Comparison of ENCODE assay signal across 8 cellular contexts in genomic region chr11:125348704-125349635, GRCh38.
DNase-seq lines count a peak whose midpoint lies in the region; ATAC-seq and TF ChIP-seq lines count a peak whose summit lies in the region.

No MANE protein-coding gene starts in this region.

- peaks cover 0 to 2% of the 10 kb centered on the region in 2 donors for H3K4me1 ChIP-seq in lung (ENCODE audit: control insufficient read depth in 2 of 2, insufficient read depth in 2 of 2, low read length in 2 of 2)

- peaks cover 63% of the 10 kb centered on the region for H3K4me1 Mint-ChIP-seq in chondrocyte (ENCODE audit: low read depth)

- H3K27me3 ChIP-seq in lung (ENCODE audit: control insufficient read depth, insufficient read depth): no peaks in the 10 kb centered on the region

- no peaks in the 10 kb centered on the region for H3K36me3 ChIP-seq in lung (ENCODE audit: control insufficient read depth in 2 of 2, insufficient read depth in 2 of 2, low read length in 2 of 2)

- WGBS in lung, 2 donors: 59 to 60% methylated on average over 20 of the region's 20 CpGs

- no peaks in the 10 kb centered on the region for H3K9me3 ChIP-seq in lung (ENCODE audit: control insufficient read depth in 2 of 2, insufficient read depth in 1 of 2, low read length in 1 of 2)

- H3K36me3 Mint-ChIP-seq in chondrocyte (ENCODE audit: low read depth): peaks cover 10% of the 10 kb centered on the region

- no peaks in the 10 kb centered on the region for H3K27me3 Mint-ChIP-seq in chondrocyte (ENCODE audit: low read depth)

- no peak overlapping the region for H3K4me3 Mint-ChIP-seq in chondrocyte (ENCODE audit: unreplicated experiment)

- H3K9me3 Mint-ChIP-seq in chondrocyte (ENCODE audit: low read depth): no peaks in the 10 kb centered on the region

- ATAC-seq in lung (ENCODE audit: insufficient read depth, low FRiP score): no peak
- no peak for ATAC-seq in GM21447 (IDR thresholded peaks at IDR 0.05; ENCODE audit: unreplicated experiment)

- H3K4me3 ChIP-seq in WI38 (ENCODE audit: low read depth, low read length): no peak overlapping the region
- no peak overlapping the region for H3K4me3 ChIP-seq in lung

- TF ChIP-seq CTCF in WI38 (IDR thresholded peaks at IDR 0.05; ENCODE audit: low read depth, low read length) (peak; percentile 98), chondrocyte (IDR thresholded peaks at IDR 0.05) (peak; percentile 96), lung (IDR thresholded peaks at IDR 0.05; ENCODE audit: control extremely low read depth, extremely low read depth) (peak; percentile 37)

- no peak overlapping the region for H3K27ac ChIP-seq in lung (ENCODE audit: low read depth in 1 of 2, low read length in 1 of 2)

- DNase-seq in NCI-H345 (lab: John Stamatoyannopoulos, UW): peak; percentile 46
- no peak for DNase-seq in NCI-H345 treated with DMSO at 0.1 percent for 48 hours (lab: John Stamatoyannopoulos, UW; ENCODE audit: unreplicated experiment)
- DNase-seq in HuH-7.5 (ENCODE audit: low spot score): peak; percentile 42
- no peak for DNase-seq in chondrocyte (ENCODE audit: low spot score)
- DNase-seq in lung (ENCODE audit: low spot score): no peak
- peak; percentile 19 for DNase-seq in stimulated activated CD8-positive, alpha-beta memory T cell treated with anti-CD3 and anti-CD28 coated beads, Interleukin-4, amount 100 ng/mL, for 24 hours (ENCODE audit: low read depth)

- H3K27ac Mint-ChIP-seq in chondrocyte (ENCODE audit: unreplicated experiment): peak overlapping the region; percentile 87

Comparison
In these comparisons a context has a peak if more than half of its experiments do, and no peak if none do; other contexts are left out.
1. DNase-seq: peak in NCI-H345 (single experiment), HuH-7.5 (single experiment) and stimulated activated CD8-positive, alpha-beta memory T cell treated with anti-CD3 and anti-CD28 coated beads, Interleukin-4, amount 100 ng/mL, for 24 hours (single experiment); none in NCI-H345 treated with DMSO at 0.1 percent for 48 hours (single experiment), chondrocyte (single experiment) and lung (single experiment).
2. CTCF ChIP-seq: peak in every context shown above with its lines; median percentile 98 in WI38; 96 in chondrocyte; 37 in lung.